ENCODE assay signal across 1 cellular context in genomic region chr9:69186841-69187611, GRCh38.
TF ChIP-seq lines count a peak whose summit lies in the region.

No MANE protein-coding gene starts in this region.

TF ChIP-seq in K562, 482 proteins besides CTCF, POLR2A, EP300 and RAD21 (continued from another document and continues in another):
- TF ChIP-seq ZNF318 (IDR thresholded peaks at IDR 0.05; ENCODE audit: borderline replicate concordance in 1 of 2, low read depth in 1 of 2) (no peak), ZNF280B (CRISPR knock-in tag; IDR thresholded peaks at IDR 0.05) (no peak), TCF7L2 (IDR thresholded peaks at IDR 0.05; ENCODE audit: low read depth, low read length) (no peak), USF1 (CRISPR knock-in tag; IDR thresholded peaks at IDR 0.05) (no peak), ETV5 (CRISPR knock-in tag; IDR thresholded peaks at IDR 0.05; ENCODE audit: low read depth) (no peak), ZNF436 (CRISPR knock-in tag; IDR thresholded peaks at IDR 0.05) (no peak), DEAF1 (CRISPR knock-in tag; IDR thresholded peaks at IDR 0.05) (no peak), HNRNPH1 (optimal IDR thresholded peaks at IDR 0.05; ENCODE audit: low read depth, low read length) (no peak), POLR3G (IDR thresholded peaks at IDR 0.05; ENCODE audit: extremely low read depth, insufficient read length, insufficient replicate concordance) (no peak), FOXK1 (CRISPR knock-in tag; IDR thresholded peaks at IDR 0.05; ENCODE audit: borderline replicate concordance) (no peak), ZNF589 (CRISPR knock-in tag; IDR thresholded peaks at IDR 0.05; ENCODE audit: low read depth) (no peak), HNRNPL (IDR thresholded peaks at IDR 0.05; ENCODE audit: low read depth, low read length) (no peak), KDM5B (IDR thresholded peaks at IDR 0.05; ENCODE audit: insufficient replicate concordance, low read depth, low read length) (no peak), ZHX1 (conservative IDR thresholded peaks at IDR 0.05; ENCODE audit: low read length) (no peak), ZNF23 (CRISPR knock-in tag; IDR thresholded peaks at IDR 0.05) (no peak), SNIP1 (IDR thresholded peaks at IDR 0.05; ENCODE audit: low read depth) (no peak), KAT7 (CRISPR knock-in tag; IDR thresholded peaks at IDR 0.05; ENCODE audit: borderline replicate concordance) (no peak), CBFA2T2 (conservative IDR thresholded peaks at IDR 0.05) (peak; percentile 85), SFPQ (IDR thresholded peaks at IDR 0.05; ENCODE audit: low read depth, low read length) (no peak), FOXA3 (CRISPR knock-in tag; conservative IDR thresholded peaks at IDR 0.05 in 1 of 2, IDR thresholded peaks at IDR 0.05 in 1 of 2) (no peak), ZNF512 (tag; IDR thresholded peaks at IDR 0.05) (no peak), ZNF280A (IDR thresholded peaks at IDR 0.05; ENCODE audit: low read depth, partially characterized antibody) (no peak), ZBTB1 (CRISPR knock-in tag; IDR thresholded peaks at IDR 0.05; ENCODE audit: borderline replicate concordance, low read depth) (no peak), NUFIP1 (IDR thresholded peaks at IDR 0.05; ENCODE audit: partially characterized antibody) (no peak), ZNF699 (CRISPR knock-in tag; IDR thresholded peaks at IDR 0.05; ENCODE audit: insufficient replicate concordance) (no peak), MTA1 (IDR thresholded peaks at IDR 0.05; ENCODE audit: borderline replicate concordance) (no peak), U2AF1 (optimal IDR thresholded peaks at IDR 0.05; ENCODE audit: low read depth, low read length) (no peak), ZNF518B (CRISPR knock-in tag; IDR thresholded peaks at IDR 0.05) (no peak), SREBF2 (CRISPR knock-in tag; IDR thresholded peaks at IDR 0.05) (no peak), SRSF9 (IDR thresholded peaks at IDR 0.05; ENCODE audit: borderline replicate concordance, low read depth, low read length) (no peak), RBM39 (optimal IDR thresholded peaks at IDR 0.05; ENCODE audit: low read depth, low read length) (no peak), ESRRA (IDR thresholded peaks at IDR 0.05; ENCODE audit: borderline replicate concordance, low read depth) (no peak), EHMT2 (IDR thresholded peaks at IDR 0.05) (no peak)
